9 cellular contexts compared by ENCODE assay signal in the genomic region with DNA sequence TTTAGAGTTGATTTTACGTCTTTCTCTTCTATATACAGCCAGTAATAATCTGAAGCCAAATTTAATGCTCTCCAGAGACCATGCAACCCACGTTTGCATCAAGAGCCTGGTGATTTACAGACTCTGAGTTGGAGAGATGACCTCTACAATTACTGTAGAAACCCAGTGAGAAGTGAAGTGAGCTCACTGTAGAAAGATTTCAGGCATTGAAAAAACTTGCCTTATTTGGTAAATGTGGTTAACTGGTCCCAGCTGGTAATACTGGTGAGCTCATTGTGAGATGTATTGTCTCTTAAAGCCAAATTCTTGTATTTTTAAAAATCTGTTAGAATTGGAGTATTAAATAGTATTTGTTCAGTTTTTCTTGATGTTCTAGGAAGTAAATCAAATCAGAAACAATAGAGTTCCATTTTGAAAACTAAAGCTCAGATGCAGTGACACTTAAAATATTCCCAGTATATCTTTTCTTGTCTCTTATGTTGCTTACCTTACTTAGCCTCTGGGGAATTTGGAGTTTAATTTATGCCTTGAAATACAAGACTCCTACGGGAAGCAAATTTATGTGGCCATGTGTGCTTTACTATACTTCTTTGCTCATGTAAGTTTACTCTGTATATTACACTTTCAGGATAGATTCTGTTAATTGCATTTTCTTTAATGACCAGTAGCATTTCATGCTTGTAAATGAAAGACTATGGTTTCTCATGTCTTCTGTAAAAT.
DNase-seq lines count a peak whose midpoint lies in the region; ATAC-seq and TF ChIP-seq lines count a peak whose summit lies in the region.
"Had no signal": no experiment of that assay in that cellular context is flagged by ENCODE, and none has a peak within 500 bp of the region (broad histone marks: within the 10 kb centered on the region; RNA-seq: fewer than 3 reads in every experiment).

No MANE protein-coding gene starts in this region.

- CTCF ChIA-PET in activated naive CD4-positive, alpha-beta T cell treated with anti-CD3 and anti-CD28 coated beads for 36 hours (lab: Charles Lee): no interaction called here

- H3K4me3 ChIP-seq in AG09309 (ENCODE audit: control insufficient read depth, low read depth, low read length): no peak overlapping the region
- H3K4me3 ChIP-seq in GM23338: no peak overlapping the region
- H3K4me3 ChIP-seq in heart left ventricle: no peak overlapping the region

- H3K27ac Mint-ChIP-seq in GM23338: peak overlapping the region; percentile 89
- no peak overlapping the region for H3K27ac Mint-ChIP-seq in activated naive CD4-positive, alpha-beta T cell treated with anti-CD3 and anti-CD28 coated beads for 36 hours
- H3K27ac Mint-ChIP-seq: activated naive CD4-positive, alpha-beta T cell treated with anti-CD3 and anti-CD28 coated beads, Interleukin-2, amount 50 U/mL, for 24 hours had no signal

- no peak for TF ChIP-seq POLR2A in heart left ventricle (IDR thresholded peaks at IDR 0.05)

- intact Hi-C loops in heart left ventricle (cut with DNase I): no loop called here
- intact Hi-C loops in activated naive CD4-positive, alpha-beta T cell treated with anti-CD3 and anti-CD28 coated beads for 36 hours (cut with micrococcal nuclease): no loop called here

- H3K27ac ChIP-seq in GM23338 (ENCODE audit: low read depth) (peak overlapping the region; percentile 56), heart left ventricle (peak overlapping the region in 10 of 12 donors; percentile 21 to 82 (median 64))

- peaks cover 15% of the 10 kb centered on the region for H3K4me1 ChIP-seq in GM23338 (ENCODE audit: insufficient read depth)
- peaks cover 0 to 34% (median 3%) of the 10 kb centered on the region in 12 donors for H3K4me1 ChIP-seq in heart left ventricle

- H3K27me3 ChIP-seq in GM23338 (ENCODE audit: insufficient read depth): no peaks in the 10 kb centered on the region
- H3K27me3 ChIP-seq in heart left ventricle: no peaks in the 10 kb centered on the region

- peaks cover 0 to 14% (median 0%) of the 10 kb centered on the region in 12 donors for H3K9me3 ChIP-seq in heart left ventricle

- H3K27me3 Mint-ChIP-seq in GM23338 (ENCODE audit: insufficient read depth, low read depth, poor library complexity): peaks cover 2% of the 10 kb centered on the region
- no peaks in the 10 kb centered on the region for H3K27me3 Mint-ChIP-seq in activated naive CD4-positive, alpha-beta T cell treated with anti-CD3 and anti-CD28 coated beads for 36 hours (ENCODE audit: low read depth)
- H3K27me3 Mint-ChIP-seq: activated naive CD4-positive, alpha-beta T cell treated with anti-CD3 and anti-CD28 coated beads, Interleukin-2, amount 50 U/mL, for 24 hours had no signal

- no peak overlapping the region for H2AFZ ChIP-seq in GM23338

- no peaks in the 10 kb centered on the region for H3F3A ChIP-seq in GM23338 (replicated peaks; ENCODE audit: low read depth)

- WGBS in heart left ventricle, 4 donors: 50 to 59% (median 55%) methylated on average over 3 of the region's 3 CpGs

- ATAC-seq in GM23338 (peak; percentile 44), heart left ventricle (peak in 3 of 4 donors; percentile 73 to 91 (median 84))

- no peaks in the 10 kb centered on the region for H3K9me2 ChIP-seq in GM23338 (ENCODE audit: insufficient read depth)

- H3K4me3 Mint-ChIP-seq in GM23338: no peak overlapping the region
- H3K4me3 Mint-ChIP-seq in activated naive CD4-positive, alpha-beta T cell treated with anti-CD3 and anti-CD28 coated beads for 36 hours: no peak overlapping the region
- H3K4me3 Mint-ChIP-seq: activated naive CD4-positive, alpha-beta T cell treated with anti-CD3 and anti-CD28 coated beads, Interleukin-2, amount 50 U/mL, for 24 hours had no signal

- no peaks in the 10 kb centered on the region for H3K36me3 ChIP-seq in GM23338 (ENCODE audit: insufficient read depth)
- H3K36me3 ChIP-seq in heart left ventricle: no peaks in the 10 kb centered on the region

- TF ChIP-seq CTCF in AG09309 (IDR thresholded peaks at IDR 0.05; ENCODE audit: control insufficient read depth, insufficient read depth, low read depth, low read length, missing control alignments) (no peak), GM23338 (conservative IDR thresholded peaks at IDR 0.05; ENCODE audit: low read depth in 2 of 2) (no peak), heart left ventricle (IDR thresholded peaks at IDR 0.05) (no peak)

- H3K4me2 ChIP-seq in GM23338: no peak overlapping the region

- H3K79me2 ChIP-seq in GM23338 (replicated peaks; ENCODE audit: insufficient read depth): no peaks in the 10 kb centered on the region

- peaks cover 12% of the 10 kb centered on the region for H3K36me3 Mint-ChIP-seq in GM23338 (ENCODE audit: low read depth)
- H3K36me3 Mint-ChIP-seq in activated naive CD4-positive, alpha-beta T cell treated with anti-CD3 and anti-CD28 coated beads for 36 hours (ENCODE audit: low read depth): no peaks in the 10 kb centered on the region
- H3K36me3 Mint-ChIP-seq: activated naive CD4-positive, alpha-beta T cell treated with anti-CD3 and anti-CD28 coated beads, Interleukin-2, amount 50 U/mL, for 24 hours had no signal

- H3K4me1 Mint-ChIP-seq in GM23338: peaks cover 41% of the 10 kb centered on the region
- H3K4me1 Mint-ChIP-seq in activated naive CD4-positive, alpha-beta T cell treated with anti-CD3 and anti-CD28 coated beads for 36 hours (ENCODE audit: low read depth): no peaks in the 10 kb centered on the region
- H3K4me1 Mint-ChIP-seq: activated naive CD4-positive, alpha-beta T cell treated with anti-CD3 and anti-CD28 coated beads, Interleukin-2, amount 50 U/mL, for 24 hours had no signal

- H4K20me1 ChIP-seq in GM23338 (replicated peaks; ENCODE audit: insufficient read depth): no peaks in the 10 kb centered on the region

- peak; percentile 88 for DNase-seq in AG09309 (ENCODE audit: low read depth)
- peak; percentile 28 for DNase-seq in GM23338 (ENCODE audit: low spot score)
- DNase-seq in NCI-H69 (lab: John Stamatoyannopoulos, UW): peak; percentile 49
- peak in 2 of 5 donors; percentile 27 to 30 for DNase-seq in heart left ventricle
- DNase-seq in GOT3 (lab: John Stamatoyannopoulos, UW): no peak
- no peak for DNase-seq in LoVo (ENCODE audit: low spot score)
- DNase-seq in OCI-M2 (lab: John Stamatoyannopoulos, UW; ENCODE audit: unreplicated experiment): no peak
- DNase-seq in activated naive CD4-positive, alpha-beta T cell treated with anti-CD3 and anti-CD28 coated beads for 36 hours: no peak

- H3K9me3 Mint-ChIP-seq in GM23338: peaks cover 14% of the 10 kb centered on the region
- H3K9me3 Mint-ChIP-seq in activated naive CD4-positive, alpha-beta T cell treated with anti-CD3 and anti-CD28 coated beads for 36 hours: peaks cover 2% of the 10 kb centered on the region

TF ChIP-seq in GM23338, 12 proteins besides CTCF, POLR2A, EP300 and RAD21 (continues in another document):
- TF ChIP-seq, protein P1, sequence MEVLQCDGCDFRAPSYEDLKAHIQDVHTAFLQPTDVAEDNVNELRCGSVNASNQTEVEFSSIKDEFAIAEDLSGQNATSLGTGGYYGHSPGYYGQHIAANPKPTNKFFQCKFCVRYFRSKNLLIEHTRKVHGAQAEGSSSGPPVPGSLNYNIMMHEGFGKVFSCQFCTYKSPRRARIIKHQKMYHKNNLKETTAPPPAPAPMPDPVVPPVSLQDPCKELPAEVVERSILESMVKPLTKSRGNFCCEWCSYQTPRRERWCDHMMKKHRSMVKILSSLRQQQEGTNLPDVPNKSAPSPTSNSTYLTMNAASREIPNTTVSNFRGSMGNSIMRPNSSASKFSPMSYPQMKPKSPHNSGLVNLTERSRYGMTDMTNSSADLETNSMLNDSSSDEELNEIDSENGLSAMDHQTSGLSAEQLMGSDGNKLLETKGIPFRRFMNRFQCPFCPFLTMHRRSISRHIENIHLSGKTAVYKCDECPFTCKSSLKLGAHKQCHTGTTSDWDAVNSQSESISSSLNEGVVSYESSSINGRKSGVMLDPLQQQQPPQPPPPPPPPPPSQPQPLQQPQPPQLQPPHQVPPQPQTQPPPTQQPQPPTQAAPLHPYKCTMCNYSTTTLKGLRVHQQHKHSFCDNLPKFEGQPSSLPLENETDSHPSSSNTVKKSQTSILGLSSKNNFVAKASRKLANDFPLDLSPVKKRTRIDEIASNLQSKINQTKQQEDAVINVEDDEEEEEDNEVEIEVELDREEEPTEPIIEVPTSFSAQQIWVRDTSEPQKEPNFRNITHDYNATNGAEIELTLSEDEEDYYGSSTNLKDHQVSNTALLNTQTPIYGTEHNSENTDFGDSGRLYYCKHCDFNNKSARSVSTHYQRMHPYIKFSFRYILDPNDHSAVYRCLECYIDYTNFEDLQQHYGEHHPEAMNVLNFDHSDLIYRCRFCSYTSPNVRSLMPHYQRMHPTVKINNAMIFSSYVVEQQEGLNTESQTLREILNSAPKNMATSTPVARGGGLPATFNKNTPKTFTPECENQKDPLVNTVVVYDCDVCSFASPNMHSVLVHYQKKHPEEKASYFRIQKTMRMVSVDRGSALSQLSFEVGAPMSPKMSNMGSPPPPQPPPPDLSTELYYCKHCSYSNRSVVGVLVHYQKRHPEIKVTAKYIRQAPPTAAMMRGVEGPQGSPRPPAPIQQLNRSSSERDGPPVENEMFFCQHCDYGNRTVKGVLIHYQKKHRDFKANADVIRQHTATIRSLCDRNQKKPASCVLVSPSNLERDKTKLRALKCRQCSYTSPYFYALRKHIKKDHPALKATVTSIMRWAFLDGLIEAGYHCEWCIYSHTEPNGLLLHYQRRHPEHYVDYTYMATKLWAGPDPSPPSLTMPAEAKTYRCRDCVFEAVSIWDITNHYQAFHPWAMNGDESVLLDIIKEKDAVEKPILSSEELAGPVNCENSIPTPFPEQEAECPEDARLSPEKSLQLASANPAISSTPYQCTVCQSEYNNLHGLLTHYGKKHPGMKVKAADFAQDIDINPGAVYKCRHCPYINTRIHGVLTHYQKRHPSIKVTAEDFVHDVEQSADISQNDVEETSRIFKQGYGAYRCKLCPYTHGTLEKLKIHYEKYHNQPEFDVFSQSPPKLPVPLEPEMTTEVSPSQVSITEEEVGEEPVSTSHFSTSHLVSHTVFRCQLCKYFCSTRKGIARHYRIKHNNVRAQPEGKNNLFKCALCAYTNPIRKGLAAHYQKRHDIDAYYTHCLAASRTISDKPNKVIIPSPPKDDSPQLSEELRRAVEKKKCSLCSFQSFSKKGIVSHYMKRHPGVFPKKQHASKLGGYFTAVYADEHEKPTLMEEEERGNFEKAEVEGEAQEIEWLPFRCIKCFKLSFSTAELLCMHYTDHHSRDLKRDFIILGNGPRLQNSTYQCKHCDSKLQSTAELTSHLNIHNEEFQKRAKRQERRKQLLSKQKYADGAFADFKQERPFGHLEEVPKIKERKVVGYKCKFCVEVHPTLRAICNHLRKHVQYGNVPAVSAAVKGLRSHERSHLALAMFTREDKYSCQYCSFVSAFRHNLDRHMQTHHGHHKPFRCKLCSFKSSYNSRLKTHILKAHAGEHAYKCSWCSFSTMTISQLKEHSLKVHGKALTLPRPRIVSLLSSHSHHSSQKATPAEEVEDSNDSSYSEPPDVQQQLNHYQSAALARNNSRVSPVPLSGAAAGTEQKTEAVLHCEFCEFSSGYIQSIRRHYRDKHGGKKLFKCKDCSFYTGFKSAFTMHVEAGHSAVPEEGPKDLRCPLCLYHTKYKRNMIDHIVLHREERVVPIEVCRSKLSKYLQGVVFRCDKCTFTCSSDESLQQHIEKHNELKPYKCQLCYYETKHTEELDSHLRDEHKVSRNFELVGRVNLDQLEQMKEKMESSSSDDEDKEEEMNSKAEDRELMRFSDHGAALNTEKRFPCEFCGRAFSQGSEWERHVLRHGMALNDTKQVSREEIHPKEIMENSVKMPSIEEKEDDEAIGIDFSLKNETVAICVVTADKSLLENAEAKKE (CRISPR knock-in tag; IDR thresholded peaks at IDR 0.05): no peak

Comparison
In these comparisons a context has a peak if more than half of its experiments do, and no peak if none do; other contexts are left out.
1. DNase-seq: peak in AG09309 (single experiment), GM23338 (single experiment) and NCI-H69 (single experiment); none in GOT3 (single experiment), LoVo (single experiment), OCI-M2 (single experiment) and activated naive CD4-positive, alpha-beta T cell treated with anti-CD3 and anti-CD28 coated beads for 36 hours (single experiment).